ENCODE assay signal across 11 cellular contexts in the genomic region with DNA sequence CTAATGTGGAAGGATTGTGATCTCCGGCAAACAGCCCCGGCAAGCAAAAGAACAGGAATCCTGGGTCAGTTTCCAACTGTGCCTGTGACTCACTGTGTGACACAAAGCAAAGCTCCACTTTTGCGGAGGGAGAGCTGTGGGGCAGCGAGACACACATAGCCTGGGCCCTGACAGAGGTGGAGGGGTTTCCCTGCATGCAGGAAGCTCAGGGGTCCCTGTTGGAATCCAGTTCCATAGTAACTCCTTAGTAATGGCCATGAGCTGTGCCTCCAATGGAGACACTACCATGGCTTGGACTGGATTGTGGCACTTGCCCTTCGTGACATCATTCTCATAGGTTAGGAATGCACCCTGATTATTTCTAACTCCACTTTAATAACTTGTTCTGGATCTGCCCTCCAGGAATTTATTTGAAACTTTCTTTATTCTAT. TPM values are rescaled to one million over a fixed set of nuclear protein-coding genes. Genes with fewer than 3 reads are reported as not detected.
DNase-seq lines count a peak whose midpoint lies in the region; ATAC-seq lines count a peak whose summit lies in the region.
"Had no signal": no experiment of that assay in that cellular context is flagged by ENCODE, and none has a peak within 500 bp of the region (broad histone marks: within the 10 kb centered on the region; RNA-seq: fewer than 3 reads in every experiment).

No MANE protein-coding gene starts in this region.

- WGBS in neuronal stem cell (ENCODE audit: extremely low coverage in 2 of 2, insufficient read length in 2 of 2, insufficient replicate concordance in 1 of 2), 2 donors: no CpG with 5 or more reads among the region's 5 CpGs

- H3K9me3 ChIP-seq in neuronal stem cell (replicated peaks in 1 of 2; ENCODE audit: control insufficient read depth in 2 of 2, insufficient read depth in 1 of 2, low read depth in 1 of 2, low read length in 2 of 2): peaks cover 0 to 3% of the 10 kb centered on the region in 2 donors

- no peak overlapping the region for H2AK5ac ChIP-seq in neuronal stem cell (ENCODE audit: low read depth, low read length)

- H3K36me3 ChIP-seq in neuronal stem cell (replicated peaks in 1 of 2; ENCODE audit: control insufficient read depth in 2 of 2, insufficient read depth in 2 of 2, low read length in 2 of 2): no peaks in the 10 kb centered on the region

- no peak overlapping the region for H3K23ac ChIP-seq in neuronal stem cell (ENCODE audit: low read depth, low read length, poor library complexity)

- no peak overlapping the region for H2BK12ac ChIP-seq in neuronal stem cell (ENCODE audit: low read length)

- H3K4me1 ChIP-seq in neuronal stem cell (ENCODE audit: control insufficient read depth in 2 of 2, insufficient read depth in 1 of 2, low read depth in 1 of 2, low read length in 2 of 2): peaks cover 3 to 4% of the 10 kb centered on the region in 2 donors

- H3K4me2 ChIP-seq in neuronal stem cell (ENCODE audit: insufficient read depth, low read length, poor library complexity, severe bottlenecking): no peak overlapping the region

- H2BK120ac ChIP-seq in neuronal stem cell (ENCODE audit: low read depth, low read length): no peak overlapping the region

- no peak overlapping the region for H3K18ac ChIP-seq in neuronal stem cell (ENCODE audit: low read length)

- DNase-seq in AG08396 (ENCODE audit: low spot score) (peak; percentile 66), M059J (ENCODE audit: low read depth) (peak; percentile 86), dermis microvascular lymphatic vessel endothelial cell (ENCODE audit: low read depth in 2 of 2) (peak; percentile 38 to 39), neuronal stem cell (ENCODE audit: low spot score) (no peak), caudate nucleus (lab: John Stamatoyannopoulos, UW) (no peak)
- DNase-seq in activated CD4-positive, CD25-positive, alpha-beta regulatory T cell treated with anti-CD3 and anti-CD28 coated beads, Interleukin-2, amount 50 U/mL, for 72 hours: no peak
- DNase-seq: activated T-cell treated with anti-CD3 and anti-CD28 coated beads, Interleukin-2, amount 50 U/mL, for 24 hours; endodermal cell; H9 had no signal

- H2AFZ ChIP-seq in neuronal stem cell (ENCODE audit: low read length): peak overlapping the region; percentile 80

- no peak for ATAC-seq in HG03135 (IDR thresholded peaks at IDR 0.05; ENCODE audit: unreplicated experiment)
- ATAC-seq in HG02981 (IDR thresholded peaks at IDR 0.05; ENCODE audit: unreplicated experiment): no peak

- H3K14ac ChIP-seq in neuronal stem cell (ENCODE audit: low read length): no peak overlapping the region

- H3K79me1 ChIP-seq in neuronal stem cell (ENCODE audit: low read depth, low read length): no peaks in the 10 kb centered on the region

- H2BK15ac ChIP-seq in neuronal stem cell (ENCODE audit: low read length): no peak overlapping the region

- no peak overlapping the region for H3K9ac ChIP-seq in neuronal stem cell (ENCODE audit: low read depth, low read length, poor library complexity)

- no peak overlapping the region for H4K8ac ChIP-seq in neuronal stem cell (ENCODE audit: low read depth, low read length)

- H3K27ac ChIP-seq in neuronal stem cell (replicated peaks; ENCODE audit: low read length): no peak overlapping the region
- no peak overlapping the region for H3K27ac ChIP-seq in caudate nucleus (ENCODE audit: low read depth, low read length)

- peaks cover 0 to 8% (median 7%) of the 10 kb centered on the region in 3 experiments for H3K27me3 ChIP-seq in neuronal stem cell (ENCODE audit: control insufficient read depth in 3 of 3, insufficient read depth in 3 of 3, low read depth in 1 of 3, low read length in 3 of 3)

- H4K91ac ChIP-seq in neuronal stem cell (ENCODE audit: low read depth, low read length, poor library complexity): no peak overlapping the region

- H3K4ac ChIP-seq in neuronal stem cell (ENCODE audit: low read length): no peak overlapping the region

- H3K4me3 ChIP-seq in neuronal stem cell (ENCODE audit: low read length in 2 of 2): no peak overlapping the region

- H2BK5ac ChIP-seq in neuronal stem cell (ENCODE audit: low read length): no peak overlapping the region

RNA-seq across cellular contexts. Expression of a gene that starts 47.0 kb away (rescaled TPM):
- total RNA-seq in M059J (2014; rRNA removed; shearing (Covaris generic)): 5.1 and 6.0 TPM in 2 replicates
- total RNA-seq in dermis microvascular lymphatic vessel endothelial cell: 1.0 and 1.3 TPM in 2 replicates
- 12.5 TPM for polyA plus RNA-seq in neuronal stem cell (2013, experiment 1 of 2)
- polyA plus RNA-seq in neuronal stem cell (2013, experiment 2 of 2): 11.3 TPM

Comparison
In these comparisons a context has a peak if more than half of its experiments do, and no peak if none do; other contexts are left out.
1. DNase-seq: peak in AG08396 (single experiment), M059J (single experiment) and dermis microvascular lymphatic vessel endothelial cell (2 of 2); none in neuronal stem cell (single experiment), caudate nucleus (0 of 61) and activated CD4-positive, CD25-positive, alpha-beta regulatory T cell treated with anti-CD3 and anti-CD28 coated beads, Interleukin-2, amount 50 U/mL, for 72 hours (single experiment).